Comparison of ENCODE assay signal across 8 cellular contexts in the genomic region with DNA sequence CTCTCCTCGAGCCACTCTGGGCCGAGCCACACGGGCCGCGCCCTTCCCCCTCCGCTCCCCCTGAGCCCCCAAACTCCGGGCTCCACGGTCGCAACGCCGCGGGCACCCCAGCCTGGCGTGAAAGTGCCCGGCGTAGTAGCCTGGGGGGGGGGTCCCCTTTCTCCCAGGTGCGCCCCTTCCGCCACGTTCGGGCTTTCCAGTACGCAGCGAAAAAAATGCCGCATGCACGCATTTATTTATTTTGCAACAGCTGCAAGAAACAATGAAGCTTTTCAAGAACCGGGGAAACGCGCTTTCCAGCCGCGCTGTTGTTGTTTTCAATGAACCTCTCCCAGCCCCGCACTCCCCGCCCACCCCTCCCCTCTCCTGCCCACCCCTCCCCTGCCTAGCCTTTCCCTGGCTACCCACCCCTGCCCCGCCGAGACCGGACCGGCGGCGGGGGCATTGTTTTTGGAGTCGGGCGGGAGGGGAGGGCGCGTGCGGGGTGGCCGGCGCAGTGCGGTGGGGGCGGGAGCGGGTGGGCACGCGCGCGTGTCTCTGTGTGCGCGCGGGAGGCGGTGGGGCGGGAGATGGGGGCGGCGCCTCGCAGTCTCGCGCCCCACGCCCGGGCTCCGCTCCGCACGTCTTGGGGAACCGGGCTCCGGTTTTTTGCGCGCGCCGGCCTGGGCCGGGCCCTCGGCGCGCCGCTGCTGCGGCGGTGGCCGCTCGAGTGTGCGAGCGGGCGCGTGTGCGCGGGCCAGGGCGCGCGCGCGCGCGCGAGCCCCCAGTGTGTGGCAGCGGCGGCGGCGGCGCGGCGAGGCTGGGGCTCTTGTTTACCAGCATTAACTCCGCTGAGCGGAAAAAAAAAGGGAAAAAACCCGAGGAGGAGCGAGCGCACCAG.
DNase-seq lines count a peak whose midpoint lies in the region; ATAC-seq and TF ChIP-seq lines count a peak whose summit lies in the region.

A gene (plus strand): TSS at position 766 of the 880 bp plus-strand sequence. CDS start 1,043 bp downstream, outside the sequence.

- H3K36me3 Mint-ChIP-seq in nephron progenitor cell (ENCODE audit: low read depth), result no peaks in the 10 kb centered on the region
- no peaks in the 10 kb centered on the region for H3K36me3 Mint-ChIP-seq in stimulated activated naive CD8-positive, alpha-beta T cell treated with anti-CD3 and anti-CD28 coated beads, Interleukin-15, Interleukin-2, amounts not matched to agents 100 ng/mL and 50 ng/mL, for 24 hours (ENCODE audit: low read depth)

- no peaks in the 10 kb centered on the region for H3K27me3 ChIP-seq in KMS-11 (ENCODE audit: insufficient read depth, low read depth)

- H3K27ac Mint-ChIP-seq in nephron progenitor cell, result peak within 1 kb of the TSS; percentile 99
- H3K27ac Mint-ChIP-seq in stimulated activated naive CD8-positive, alpha-beta T cell treated with anti-CD3 and anti-CD28 coated beads, Interleukin-15, Interleukin-2, amounts not matched to agents 100 ng/mL and 50 ng/mL, for 24 hours, result peak within 1 kb of the TSS; percentile 87

- ATAC-seq in GM21723 (IDR thresholded peaks at IDR 0.05; ENCODE audit: unreplicated experiment), result peak; percentile 72

- peak within 1 kb of the TSS; percentile 92 for H3K27ac ChIP-seq in KMS-11

- H3K9me3 Mint-ChIP-seq in nephron progenitor cell, result no peaks in the 10 kb centered on the region
- no peaks in the 10 kb centered on the region for H3K9me3 Mint-ChIP-seq in stimulated activated naive CD8-positive, alpha-beta T cell treated with anti-CD3 and anti-CD28 coated beads, Interleukin-15, Interleukin-2, amounts not matched to agents 100 ng/mL and 50 ng/mL, for 24 hours

- DNase-seq in DMS153 (lab: John Stamatoyannopoulos, UW) (peak; percentile 50), SHP77 (lab: John Stamatoyannopoulos, UW) (peak; percentile 71 to 73), fibroblast of the conjunctiva (ENCODE audit: low read depth) (peak; percentile 63), nephron progenitor cell (peak; percentile 91)
- DNase-seq in activated effector memory CD4-positive, alpha-beta T cell treated with Interleukin-2 at 50 U/mL for 16 hours, result peak; percentile 78

- H3K9ac ChIP-seq in KMS-11, result peak within 1 kb of the TSS; percentile 97

- peaks cover 37% of the 10 kb centered on the region for H3K4me1 ChIP-seq in KMS-11 (ENCODE audit: low read depth, poor library complexity, severe bottlenecking)

- TF ChIP-seq CTCF in KMS-11 (conservative IDR thresholded peaks at IDR 0.05; ENCODE audit: low read depth, low read length) (no peak), nephron progenitor cell (IDR thresholded peaks at IDR 0.05) (no peak)

- H3K27me3 Mint-ChIP-seq in nephron progenitor cell (ENCODE audit: low read depth, poor library complexity), result peaks cover 11% of the 10 kb centered on the region
- H3K27me3 Mint-ChIP-seq in stimulated activated naive CD8-positive, alpha-beta T cell treated with anti-CD3 and anti-CD28 coated beads, Interleukin-15, Interleukin-2, amounts not matched to agents 100 ng/mL and 50 ng/mL, for 24 hours, result peaks cover 44% of the 10 kb centered on the region

- peaks cover 54% of the 10 kb centered on the region for H3K79me2 ChIP-seq in KMS-11 (ENCODE audit: insufficient read depth, low read depth)

- peaks cover 17% of the 10 kb centered on the region; the same call in 1 of the 2 replicates for H4K20me1 ChIP-seq in KMS-11 (ENCODE audit: insufficient read depth)

- peaks cover 41% of the 10 kb centered on the region for H3K4me1 Mint-ChIP-seq in nephron progenitor cell
- H3K4me1 Mint-ChIP-seq in stimulated activated naive CD8-positive, alpha-beta T cell treated with anti-CD3 and anti-CD28 coated beads, Interleukin-15, Interleukin-2, amounts not matched to agents 100 ng/mL and 50 ng/mL, for 24 hours (ENCODE audit: low read depth), result peaks cover 32% of the 10 kb centered on the region

- peak within 1 kb of the TSS; percentile 51; the same call in 1 of the 2 replicates for H3K4me2 ChIP-seq in KMS-11

- no peaks in the 10 kb centered on the region for H3K36me3 ChIP-seq in KMS-11 (ENCODE audit: insufficient read depth)

- peak within 1 kb of the TSS; percentile 79 for H2AFZ ChIP-seq in KMS-11 (ENCODE audit: low read depth)

- peak within 1 kb of the TSS; percentile 90 for H3K4me3 Mint-ChIP-seq in nephron progenitor cell
- H3K4me3 Mint-ChIP-seq in stimulated activated naive CD8-positive, alpha-beta T cell treated with anti-CD3 and anti-CD28 coated beads, Interleukin-15, Interleukin-2, amounts not matched to agents 100 ng/mL and 50 ng/mL, for 24 hours, result peak within 1 kb of the TSS; percentile 82

- H3K4me3 ChIP-seq in KMS-11 (IDR thresholded peaks at IDR 0.05; ENCODE audit: insufficient read depth, low read depth, low read length), result no peak within 1 kb of the TSS
